Comparison of ENCODE assay signal across 8 cellular contexts in genomic region chr5:79612667-79613190, GRCh38. TPM values are rescaled to one million over a fixed set of nuclear protein-coding genes. Genes with fewer than 3 reads are reported as not detected.
DNase-seq lines count a peak whose midpoint lies in the region; ATAC-seq lines count a peak whose summit lies in the region.

No MANE protein-coding gene starts in this region.

- H3K27me3 Mint-ChIP-seq in activated CD4-positive, alpha-beta T cell treated with anti-CD3 and anti-CD28 coated beads, Interleukin-2, amount 10 ng/mL, durations not matched to agents 7 days and 5 days = peaks cover 5% of the 10 kb centered on the region
- H3K27me3 Mint-ChIP-seq in activated CD4-positive, alpha-beta memory T cell treated with anti-CD3 and anti-CD28 coated beads, Interleukin-2, amount 10 ng/mL, durations not matched to agents 7 days and 5 days = peaks cover 2% of the 10 kb centered on the region

- H3K9ac ChIP-seq in skeletal muscle tissue (ENCODE audit: low read depth in 1 of 3, low read length in 3 of 3) = peak overlapping the region; percentile 96 to 98 (median 98)

- POLR2A ChIA-PET in activated CD4-positive, alpha-beta T cell treated with anti-CD3 and anti-CD28 coated beads, Interleukin-2, amount 10 ng/mL, durations not matched to agents 7 days and 5 days (lab: Charles Lee) = no interaction called here
- POLR2A ChIA-PET in activated CD4-positive, alpha-beta memory T cell treated with anti-CD3 and anti-CD28 coated beads, Interleukin-2, amount 10 ng/mL, durations not matched to agents 7 days and 5 days (lab: Charles Lee) = interaction anchor here (0.9 to 2.4 kb wide), 13 partner anchors 10 to 1318 kb away, joined by 3 to 29 read pairs (median 5); partner anchors contain the start of genes AP3B1, ARSB and HOMER1

- H3K27me3 ChIP-seq in skeletal muscle tissue (ENCODE audit: control insufficient read depth in 3 of 3, insufficient read depth in 3 of 3, low read length in 3 of 3) = no peaks in the 10 kb centered on the region

- peaks cover 17% of the 10 kb centered on the region for H3K9me3 Mint-ChIP-seq in activated CD4-positive, alpha-beta T cell treated with anti-CD3 and anti-CD28 coated beads, Interleukin-2, amount 10 ng/mL, durations not matched to agents 7 days and 5 days
- H3K9me3 Mint-ChIP-seq in activated CD4-positive, alpha-beta memory T cell treated with anti-CD3 and anti-CD28 coated beads, Interleukin-2, amount 10 ng/mL, durations not matched to agents 7 days and 5 days = peaks cover 5% of the 10 kb centered on the region

- intact Hi-C loops in left ventricle myocardium superior (cut with micrococcal nuclease) = no loop called here

- peaks cover 28% of the 10 kb centered on the region for H3K4me1 Mint-ChIP-seq in activated CD4-positive, alpha-beta T cell treated with anti-CD3 and anti-CD28 coated beads, Interleukin-2, amount 10 ng/mL, durations not matched to agents 7 days and 5 days
- H3K4me1 Mint-ChIP-seq in activated CD4-positive, alpha-beta memory T cell treated with anti-CD3 and anti-CD28 coated beads, Interleukin-2, amount 10 ng/mL, durations not matched to agents 7 days and 5 days = peaks cover 36% of the 10 kb centered on the region

- peaks cover 7 to 12% (median 10%) of the 10 kb centered on the region in 3 donors for H3K4me1 ChIP-seq in skeletal muscle tissue (ENCODE audit: control insufficient read depth in 3 of 3, insufficient read depth in 3 of 3, low read length in 3 of 3)

- H3K36me3 ChIP-seq in skeletal muscle tissue (ENCODE audit: control insufficient read depth in 3 of 3, insufficient read depth in 3 of 3, low read length in 3 of 3) = peaks cover 0 to 4% (median 3%) of the 10 kb centered on the region in 3 donors

- H3K4me3 ChIP-seq in skeletal muscle tissue (ENCODE audit: low read length in 3 of 3) = peak overlapping the region; percentile 89 to 98 (median 90)

- H3K9me3 ChIP-seq in skeletal muscle tissue (ENCODE audit: control insufficient read depth in 3 of 3, low read length in 3 of 3) = peaks cover 0 to 2% (median 0%) of the 10 kb centered on the region in 3 donors

- CTCF ChIA-PET in activated CD4-positive, alpha-beta T cell treated with anti-CD3 and anti-CD28 coated beads, Interleukin-2, amount 10 ng/mL, durations not matched to agents 7 days and 5 days (lab: Charles Lee) = interaction anchor here (0.6 to 1.7 kb wide), 4 partner anchors 9 to 356 kb away, joined by 3 to 5 read pairs (median 4); no protein-coding TSS in a partner anchor
- CTCF ChIA-PET in activated CD4-positive, alpha-beta memory T cell treated with anti-CD3 and anti-CD28 coated beads, Interleukin-2, amount 10 ng/mL, durations not matched to agents 7 days and 5 days (lab: Charles Lee) = interaction anchor here (1.1 to 1.5 kb wide), 2 partner anchors 9 to 59 kb away, joined by 4 to 6 read pairs; no protein-coding TSS in a partner anchor

- H3K4me3 Mint-ChIP-seq in activated CD4-positive, alpha-beta T cell treated with anti-CD3 and anti-CD28 coated beads, Interleukin-2, amount 10 ng/mL, durations not matched to agents 7 days and 5 days = peak overlapping the region; percentile 92
- H3K4me3 Mint-ChIP-seq in activated CD4-positive, alpha-beta memory T cell treated with anti-CD3 and anti-CD28 coated beads, Interleukin-2, amount 10 ng/mL, durations not matched to agents 7 days and 5 days = peak overlapping the region; percentile 92

- H3K36me3 Mint-ChIP-seq in activated CD4-positive, alpha-beta T cell treated with anti-CD3 and anti-CD28 coated beads, Interleukin-2, amount 10 ng/mL, durations not matched to agents 7 days and 5 days (ENCODE audit: low read depth) = peaks cover 48% of the 10 kb centered on the region
- peaks cover 43% of the 10 kb centered on the region for H3K36me3 Mint-ChIP-seq in activated CD4-positive, alpha-beta memory T cell treated with anti-CD3 and anti-CD28 coated beads, Interleukin-2, amount 10 ng/mL, durations not matched to agents 7 days and 5 days (ENCODE audit: low read depth)

- H3K27ac ChIP-seq in skeletal muscle tissue (ENCODE audit: low read depth, low read length) = peak overlapping the region; percentile 95

- DNase-seq in activated CD4-positive, alpha-beta T cell treated with anti-CD3 and anti-CD28 coated beads, Interleukin-2, amount 10 ng/mL, durations not matched to agents 7 days and 5 days = no peak
- DNase-seq in activated CD4-positive, alpha-beta T cell treated with anti-CD3 and anti-CD28 coated beads for 1 hour = no peak
- no peak for DNase-seq in activated CD4-positive, alpha-beta memory T cell treated with anti-CD3 and anti-CD28 coated beads, Interleukin-2, amount 10 ng/mL, durations not matched to agents 7 days and 5 days
- no peak for DNase-seq in left ventricle myocardium superior
- no peak for DNase-seq in HT-29 (ENCODE audit: low spot score)
- DNase-seq in effector CD4-positive, alpha-beta T cell = no peak

- ATAC-seq in HG03108 (IDR thresholded peaks at IDR 0.05; ENCODE audit: unreplicated experiment) = peak; percentile 27
- ATAC-seq in left ventricle myocardium superior = peak; percentile 25

- peak overlapping the region; percentile 97 for H3K27ac Mint-ChIP-seq in activated CD4-positive, alpha-beta T cell treated with anti-CD3 and anti-CD28 coated beads, Interleukin-2, amount 10 ng/mL, durations not matched to agents 7 days and 5 days
- H3K27ac Mint-ChIP-seq in activated CD4-positive, alpha-beta memory T cell treated with anti-CD3 and anti-CD28 coated beads, Interleukin-2, amount 10 ng/mL, durations not matched to agents 7 days and 5 days = peak overlapping the region; percentile 91

RNA-seq across cellular contexts. Expression of gene TENT2, which starts 0.5 kb away (rescaled TPM):
- total RNA-seq in activated CD4-positive, alpha-beta T cell treated with anti-CD3 and anti-CD28 coated beads, Interleukin-2, amount 10 ng/mL, durations not matched to agents 7 days and 5 days = 10 to 100 TPM; 78.4 to 87.9 TPM
- 10 to 100 TPM; 79.7 to 80.5 TPM for total RNA-seq in activated CD4-positive, alpha-beta memory T cell treated with anti-CD3 and anti-CD28 coated beads, Interleukin-2, amount 10 ng/mL, durations not matched to agents 7 days and 5 days
- 34.7 TPM for total RNA-seq in left ventricle myocardium superior
- total RNA-seq in skeletal muscle tissue = 62.6 TPM
- 26.3 and 27.3 TPM in 2 replicates for total RNA-seq in HT-29 (2014; rRNA removed; shearing (Covaris generic))
